Comparison of ENCODE assay signal across 8 cellular contexts in genomic region chr12:27331299-27331926, GRCh38. TPM values are rescaled to one million over a fixed set of nuclear protein-coding genes. Genes with fewer than 3 reads are reported as not detected.
DNase-seq lines count a peak whose midpoint lies in the region; ATAC-seq and TF ChIP-seq lines count a peak whose summit lies in the region.

No MANE protein-coding gene starts in this region.

- ATAC-seq in GM21717 (IDR thresholded peaks at IDR 0.05; ENCODE audit: unreplicated experiment) (peak; percentile 39), mucosa of descending colon (peak; percentile 47)

- H3K27me3 ChIP-seq in MG63 (no peaks in the 10 kb centered on the region), ascending aorta (no peaks in the 10 kb centered on the region)

- intact Hi-C loops in ascending aorta (cut with DNase I) = loop anchor here (5.0 to 10.0 kb wide), 4 partner anchors 193 to 394 kb away; partner anchors contain the start of genes FGFR1OP2, INTS13 and PPFIBP1
- intact Hi-C loops in mucosa of descending colon (cut with DNase I, micrococcal nuclease) = no loop called here

- peak overlapping the region; percentile 14 to 60 for H3K27ac ChIP-seq in ascending aorta

- H3K9me3 ChIP-seq in MG63 (no peaks in the 10 kb centered on the region), ascending aorta (no peaks in the 10 kb centered on the region), mucosa of descending colon (no peaks in the 10 kb centered on the region)

- peak; percentile 82 for DNase-seq in GM03348 (ENCODE audit: low spot score)
- DNase-seq in MG63 = peak; percentile 59
- DNase-seq in ascending aorta (ENCODE audit: low spot score in 2 of 2) = peak in 1 of 2 donors; percentile 70
- no peak for DNase-seq in mucosa of descending colon
- DNase-seq in SKM-1 treated with dmso at 0.1 percent for 144 hours (lab: John Stamatoyannopoulos, UW; ENCODE audit: unreplicated experiment) = no peak
- no peak for DNase-seq in DMS 273 (lab: John Stamatoyannopoulos, UW; ENCODE audit: unreplicated experiment)
- no peak for DNase-seq in superior temporal gyrus (ENCODE audit: extremely low spot score)

- TF ChIP-seq CTCF in ascending aorta (IDR thresholded peaks at IDR 0.05) (no peak), mucosa of descending colon (IDR thresholded peaks at IDR 0.05) (no peak)

- no peaks in the 10 kb centered on the region for H3K36me3 ChIP-seq in MG63
- peaks cover 13 to 16% of the 10 kb centered on the region in 2 donors for H3K36me3 ChIP-seq in ascending aorta
- no peaks in the 10 kb centered on the region for H3K36me3 ChIP-seq in mucosa of descending colon (ENCODE audit: low read depth)

- H3K4me3 ChIP-seq in MG63 = peak overlapping the region; percentile 0; the same call in 1 of the 2 replicates
- H3K4me3 ChIP-seq in ascending aorta = peak overlapping the region in 1 of 2 donors; percentile 86
- no peak overlapping the region for H3K4me3 ChIP-seq in mucosa of descending colon

- H3K4me1 ChIP-seq in ascending aorta (peaks cover 0 to 18% of the 10 kb centered on the region in 2 donors), mucosa of descending colon (ENCODE audit: low read depth) (peaks cover 6% of the 10 kb centered on the region)

RNA-seq across cellular contexts. Expression of gene BMAL2, which starts 1.2 kb away (rescaled TPM):
- total RNA-seq in MG63 (2014; rRNA removed; shearing (Covaris generic); ENCODE audit: low replicate concordance) = 17.4 TPM in 2 replicates
- total RNA-seq in ascending aorta (5.6 TPM), mucosa of descending colon (1 to 10 TPM; 2.2 to 3.9 (median 3.6) TPM)

Comparison
In these comparisons a context has a peak if more than half of its experiments do, and no peak if none do; other contexts are left out.
1. DNase-seq: peak in GM03348 (single experiment) and MG63 (single experiment); none in mucosa of descending colon (0 of 3), SKM-1 treated with dmso at 0.1 percent for 144 hours (single experiment), DMS 273 (single experiment) and superior temporal gyrus (single experiment).